In the genomic region with DNA sequence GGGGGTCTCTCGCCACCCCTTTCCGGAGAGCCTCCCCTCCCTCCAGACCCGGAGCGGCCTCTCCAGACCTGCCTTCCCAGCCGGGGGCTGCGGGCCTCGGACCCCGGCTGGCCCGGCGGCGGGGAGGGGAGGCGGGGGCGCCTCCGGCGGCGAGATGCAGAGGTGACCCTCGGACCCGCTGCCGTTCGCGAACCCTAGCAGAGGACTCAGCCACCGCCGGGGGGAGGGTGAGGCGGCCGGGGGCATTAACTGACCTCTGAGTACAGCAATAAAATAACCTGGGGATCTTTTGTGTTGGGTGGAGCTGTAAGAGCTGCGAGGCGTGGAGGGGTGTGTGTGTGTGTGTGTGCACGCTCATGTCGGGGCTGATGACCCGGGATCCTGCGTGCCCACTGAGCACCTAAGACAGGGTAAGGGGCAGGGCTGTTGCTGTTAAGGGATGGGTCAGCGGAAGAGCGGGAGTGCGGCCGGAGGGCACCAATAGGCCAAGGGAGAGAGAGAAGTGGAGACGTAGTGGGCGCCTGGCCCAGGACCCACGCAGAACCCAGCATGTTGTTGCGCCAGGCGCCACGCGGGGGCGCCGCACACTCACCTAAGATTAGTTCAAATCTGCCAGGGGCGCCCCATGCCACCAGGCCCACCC, we compare ENCODE assay signal across 9 cellular contexts. TPM values are rescaled to one million over a fixed set of nuclear protein-coding genes. Genes with fewer than 3 reads are reported as not detected.
DNase-seq lines count a peak whose midpoint lies in the region; ATAC-seq and TF ChIP-seq lines count a peak whose summit lies in the region.
"Had no signal": no experiment of that assay in that cellular context is flagged by ENCODE, and none has a peak within 500 bp of the region (broad histone marks: within the 10 kb centered on the region; RNA-seq: fewer than 3 reads in every experiment).

No MANE protein-coding gene starts in this region.

- H3K79me2 ChIP-seq in OCI-LY3 (ENCODE audit: low read length): no peaks in the 10 kb centered on the region

- H3K36me3 Mint-ChIP-seq in activated T-helper 2 cell treated with anti-CD3 and anti-CD28 coated beads, Interferon-gamma antibody, Interleukin-2, Interleukin-4, amounts not matched to agents 10 μg/mL and 5 μg/mL and 100 μg/mL, durations not matched to agents 14 hours and 24 hours and 36 hours (ENCODE audit: low read depth): no peaks in the 10 kb centered on the region
- H3K36me3 Mint-ChIP-seq in type B pancreatic cell: no peaks in the 10 kb centered on the region

- H3K9me3 Mint-ChIP-seq in activated T-helper 2 cell treated with anti-CD3 and anti-CD28 coated beads, Interferon-gamma antibody, Interleukin-2, Interleukin-4, amounts not matched to agents 10 μg/mL and 5 μg/mL and 100 μg/mL, durations not matched to agents 14 hours and 24 hours and 36 hours: no peaks in the 10 kb centered on the region
- H3K9me3 Mint-ChIP-seq in type B pancreatic cell: no peaks in the 10 kb centered on the region

- H3K4me3 ChIP-seq in OCI-LY3 (ENCODE audit: low read length) (no peak overlapping the region), fibroblast of villous mesenchyme (ENCODE audit: low read depth, low read length) (no peak overlapping the region)

- no peak overlapping the region for H3K27ac ChIP-seq in OCI-LY3 (ENCODE audit: low read length)
- H3K27ac ChIP-seq: skin epidermis had no signal

- peak; percentile 33 to 74 for DNase-seq in NCI-H187 (lab: John Stamatoyannopoulos, UW)
- DNase-seq in NCI-H187 treated with DMSO at 0.1 percent for 48 hours (lab: John Stamatoyannopoulos, UW): no peak
- peak; percentile 31 for DNase-seq in activated T-helper 2 cell treated with anti-CD3 and anti-CD28 coated beads, Interferon-gamma antibody, Interleukin-2, Interleukin-4, amounts not matched to agents 10 μg/mL and 5 μg/mL and 100 μg/mL, durations not matched to agents 14 hours and 24 hours and 36 hours (ENCODE audit: low spot score)
- DNase-seq in fibroblast of villous mesenchyme (ENCODE audit: low read depth): peak; percentile 46
- peak in 44 of 56 donors; percentile 22 to 88 (median 50) for DNase-seq in nucleus accumbens (lab: John Stamatoyannopoulos, UW)
- no peak for DNase-seq in type B pancreatic cell (ENCODE audit: extremely low spot score, unreplicated experiment)

- no peak overlapping the region for H3K27ac Mint-ChIP-seq in activated T-helper 2 cell treated with anti-CD3 and anti-CD28 coated beads, Interferon-gamma antibody, Interleukin-2, Interleukin-4, amounts not matched to agents 10 μg/mL and 5 μg/mL and 100 μg/mL, durations not matched to agents 14 hours and 24 hours and 36 hours
- H3K27ac Mint-ChIP-seq in type B pancreatic cell: no peak overlapping the region

- H3K4me1 Mint-ChIP-seq in activated T-helper 2 cell treated with anti-CD3 and anti-CD28 coated beads, Interferon-gamma antibody, Interleukin-2, Interleukin-4, amounts not matched to agents 10 μg/mL and 5 μg/mL and 100 μg/mL, durations not matched to agents 14 hours and 24 hours and 36 hours (ENCODE audit: low read depth): peaks cover 8% of the 10 kb centered on the region
- H3K4me1 Mint-ChIP-seq in type B pancreatic cell (ENCODE audit: unreplicated experiment): peaks cover 8% of the 10 kb centered on the region

- H3K27me3 Mint-ChIP-seq in activated T-helper 2 cell treated with anti-CD3 and anti-CD28 coated beads, Interferon-gamma antibody, Interleukin-2, Interleukin-4, amounts not matched to agents 10 μg/mL and 5 μg/mL and 100 μg/mL, durations not matched to agents 14 hours and 24 hours and 36 hours (ENCODE audit: low read depth): peaks cover 51% of the 10 kb centered on the region
- peaks cover 79% of the 10 kb centered on the region for H3K27me3 Mint-ChIP-seq in type B pancreatic cell

- intact Hi-C loops in activated T-helper 2 cell treated with anti-CD3 and anti-CD28 coated beads, Interferon-gamma antibody, Interleukin-2, Interleukin-4, amounts not matched to agents 10 μg/mL and 5 μg/mL and 100 μg/mL, durations not matched to agents 14 hours and 24 hours and 36 hours (cut with micrococcal nuclease): loop anchor here (1.0 to 2.0 kb wide), 4 partner anchors 32 to 191 kb away; no protein-coding TSS in a partner anchor

- TF ChIP-seq CTCF in OCI-LY3 (IDR thresholded peaks at IDR 0.05; ENCODE audit: low read depth, low read length): peak; percentile 89
- peak; percentile 80 for TF ChIP-seq CTCF in fibroblast of villous mesenchyme (IDR thresholded peaks at IDR 0.05; ENCODE audit: insufficient read depth, low read depth, low read length)
- peak; percentile 88 for TF ChIP-seq CTCF in type B pancreatic cell (conservative IDR thresholded peaks at IDR 0.05)

- H3K27me3 ChIP-seq in OCI-LY3 (ENCODE audit: low read depth, low read length): peaks cover 11% of the 10 kb centered on the region

- no peak overlapping the region for H2AFZ ChIP-seq in OCI-LY3 (ENCODE audit: low read depth, low read length)

- H3K9me3 ChIP-seq in OCI-LY3 (ENCODE audit: insufficient read depth, low read length): no peaks in the 10 kb centered on the region

- no peak overlapping the region for H3K4me2 ChIP-seq in OCI-LY3 (ENCODE audit: low read length)

- H3K36me3 ChIP-seq in OCI-LY3 (replicated peaks; ENCODE audit: low read depth, low read length): no peaks in the 10 kb centered on the region

- no peaks in the 10 kb centered on the region for H4K20me1 ChIP-seq in OCI-LY3 (ENCODE audit: insufficient read depth, low read length)

- no peak overlapping the region for H3K9ac ChIP-seq in OCI-LY3 (ENCODE audit: low read length)

- no peaks in the 10 kb centered on the region for H3K4me1 ChIP-seq in OCI-LY3 (ENCODE audit: low read length)

- peak overlapping the region; percentile 7 for H3K4me3 Mint-ChIP-seq in activated T-helper 2 cell treated with anti-CD3 and anti-CD28 coated beads, Interferon-gamma antibody, Interleukin-2, Interleukin-4, amounts not matched to agents 10 μg/mL and 5 μg/mL and 100 μg/mL, durations not matched to agents 14 hours and 24 hours and 36 hours (ENCODE audit: low read depth)
- H3K4me3 Mint-ChIP-seq in type B pancreatic cell: peak overlapping the region; percentile 86

- ATAC-seq in GM21390 (IDR thresholded peaks at IDR 0.05; ENCODE audit: unreplicated experiment): no peak

RNA-seq across cellular contexts. Expression of gene HAPLN2, which starts 6.3 kb away (rescaled TPM):
- total RNA-seq in activated T-helper 2 cell treated with anti-CD3 and anti-CD28 coated beads, Interferon-gamma antibody, Interleukin-2, Interleukin-4, amounts not matched to agents 10 μg/mL and 5 μg/mL and 100 μg/mL, durations not matched to agents 14 hours and 24 hours and 36 hours: not detected in 2 replicates
- total RNA-seq in fibroblast of villous mesenchyme (not detected in 2 replicates), type B pancreatic cell (ENCODE audit: low replicate concordance) (not detected in 2 replicates)

RNA-seq across cellular contexts. Expression of gene BCAN, which starts 16.4 kb away (rescaled TPM):
- total RNA-seq in activated T-helper 2 cell treated with anti-CD3 and anti-CD28 coated beads, Interferon-gamma antibody, Interleukin-2, Interleukin-4, amounts not matched to agents 10 μg/mL and 5 μg/mL and 100 μg/mL, durations not matched to agents 14 hours and 24 hours and 36 hours: not detected in 2 replicates
- total RNA-seq in fibroblast of villous mesenchyme: not detected in 2 replicates
- total RNA-seq in type B pancreatic cell (ENCODE audit: low replicate concordance): 12.6 TPM in 1 of 2 replicates, not detected in the other

RNA-seq across cellular contexts. Expression of gene GPATCH4, which starts 24.3 kb away (rescaled TPM):
- total RNA-seq in activated T-helper 2 cell treated with anti-CD3 and anti-CD28 coated beads, Interferon-gamma antibody, Interleukin-2, Interleukin-4, amounts not matched to agents 10 μg/mL and 5 μg/mL and 100 μg/mL, durations not matched to agents 14 hours and 24 hours and 36 hours: 73.7 and 80.4 TPM in 2 replicates
- total RNA-seq in fibroblast of villous mesenchyme (15.1 and 24.2 TPM in 2 replicates), type B pancreatic cell (ENCODE audit: low replicate concordance) (22.4 and 30.7 TPM in 2 replicates)

RNA-seq across cellular contexts. Expression of gene NAXE, which starts 34.0 kb away (rescaled TPM):
- total RNA-seq in activated T-helper 2 cell treated with anti-CD3 and anti-CD28 coated beads, Interferon-gamma antibody, Interleukin-2, Interleukin-4, amounts not matched to agents 10 μg/mL and 5 μg/mL and 100 μg/mL, durations not matched to agents 14 hours and 24 hours and 36 hours: 76.1 and 78.8 TPM in 2 replicates
- total RNA-seq in fibroblast of villous mesenchyme (67.8 and 74.4 TPM in 2 replicates), type B pancreatic cell (ENCODE audit: low replicate concordance) (86.3 and 98.4 TPM in 2 replicates)

RNA-seq across cellular contexts. Expression of gene TTC24, which starts 46.0 kb away (rescaled TPM):
- 3.8 and 4.5 TPM in 2 replicates for total RNA-seq in activated T-helper 2 cell treated with anti-CD3 and anti-CD28 coated beads, Interferon-gamma antibody, Interleukin-2, Interleukin-4, amounts not matched to agents 10 μg/mL and 5 μg/mL and 100 μg/mL, durations not matched to agents 14 hours and 24 hours and 36 hours
- not detected in 2 replicates for total RNA-seq in fibroblast of villous mesenchyme
- not detected in 2 replicates for total RNA-seq in type B pancreatic cell (ENCODE audit: low replicate concordance)

Comparison
In these comparisons a context has a peak if more than half of its experiments do, and no peak if none do; other contexts are left out.
1. DNase-seq: peak in NCI-H187 (2 of 2), activated T-helper 2 cell treated with anti-CD3 and anti-CD28 coated beads, Interferon-gamma antibody, Interleukin-2, Interleukin-4, amounts not matched to agents 10 μg/mL and 5 μg/mL and 100 μg/mL, durations not matched to agents 14 hours and 24 hours and 36 hours (single experiment), fibroblast of villous mesenchyme (single experiment) and nucleus accumbens (44 of 56); none in NCI-H187 treated with DMSO at 0.1 percent for 48 hours (single experiment) and type B pancreatic cell (single experiment).
2. Peak in every context shown above with its lines, with median percentiles within 50 percentile points of each other: CTCF ChIP-seq.